In genomic region chr2:44369392-44369791, GRCh38 we compare ENCODE assay signal across 27 cellular contexts.
"Had no signal": no experiment of that assay in that cellular context is flagged by ENCODE, and none has a peak within 500 bp of the region (broad histone marks: within the 10 kb centered on the region; RNA-seq: fewer than 3 reads in every experiment).

No MANE protein-coding gene starts in this region.

- DNase-seq: occipital lobe; ovary; posterior cingulate gyrus; psoas muscle; right cardiac atrium; right lobe of liver; sigmoid colon; small intestine; stimulated activated CD4-positive, alpha-beta T cell treated with anti-CD3 and anti-CD28 coated beads, Interleukin-15, amount 100 ng/mL, for 24 hours; stimulated activated CD4-positive, alpha-beta T cell treated with anti-CD3 and anti-CD28 coated beads, Interleukin-2, amount 100 ng/mL, for 24 hours; stimulated activated CD4-positive, alpha-beta T cell treated with anti-CD3 and anti-CD28 coated beads, Interleukin-2, amount 100 ng/mL, for 48 hours; stimulated activated CD4-positive, alpha-beta T cell treated with anti-CD3 and anti-CD28 coated beads, Interleukin-4, amount 100 ng/mL, for 24 hours; stimulated activated naive B cell treated with anti-CD40 and anti-IgM and Interleukin-4, amounts not matched to agents 10 μg/mL and 1 μg/mL and 100 μg/mL, for 72 hours; stimulated activated naive CD4-positive, alpha-beta T cell treated with Interleukin-2 at 50 U/mL for 16 hours; stomach; thyroid gland; upper lobe of left lung had no signal

- H3K9ac ChIP-seq: neural progenitor cell, parathyroid adenoma had no signal

- H3K4me3 ChIP-seq: neural progenitor cell, ovary, psoas muscle, right lobe of liver, sigmoid colon, stomach, thoracic aorta, thyroid gland, tibial nerve, upper lobe of left lung, vagina had no signal

- H3K4me1 Mint-ChIP-seq: neural progenitor cell had no signal

- H3K36me3 Mint-ChIP-seq: neural progenitor cell had no signal

- H3K27me3 Mint-ChIP-seq: progenitor cell of endocrine pancreas; stimulated activated naive B cell treated with anti-CD40 and anti-IgM and Interleukin-4, amounts not matched to agents 10 μg/mL and 1 μg/mL and 100 μg/mL, for 72 hours; stimulated activated naive CD8-positive, alpha-beta T cell treated with anti-CD3 and anti-CD28 coated beads, Interleukin-15, Interleukin-2, amounts not matched to agents 100 ng/mL and 50 ng/mL, for 24 hours had no signal

- H3K36me3 ChIP-seq: ovary, right lobe of liver, sigmoid colon, thoracic aorta, thyroid gland, upper lobe of left lung, vagina had no signal

- H3K4me2 ChIP-seq: neural progenitor cell had no signal

- ATAC-seq: psoas muscle; right cardiac atrium; right lobe of liver; stimulated activated effector memory CD8-positive, alpha-beta T cell treated with anti-CD3 and anti-CD28 coated beads, Interleukin-12 subunit alpha, Interleukin-12 subunit beta, amount 100 ng/mL, for 72 hours; stimulated activated naive B cell treated with anti-CD40 and anti-IgM and Interleukin-4, amounts not matched to agents 10 μg/mL and 1 μg/mL and 100 μg/mL, for 72 hours had no signal

- H3K9me3 Mint-ChIP-seq: nephron; neural progenitor cell; stimulated activated effector memory CD8-positive, alpha-beta T cell treated with anti-CD3 and anti-CD28 coated beads, Interleukin-12 subunit alpha, Interleukin-12 subunit beta, amount 100 ng/mL, for 72 hours; stimulated activated naive B cell treated with anti-CD40 and anti-IgM and Interleukin-4, amounts not matched to agents 10 μg/mL and 1 μg/mL and 100 μg/mL, for 72 hours; stimulated activated naive CD8-positive, alpha-beta T cell treated with anti-CD3 and anti-CD28 coated beads, Interleukin-15, Interleukin-2, amounts not matched to agents 100 ng/mL and 50 ng/mL, for 24 hours had no signal

- H3K27ac ChIP-seq: neural progenitor cell, ovary, parathyroid adenoma, psoas muscle, right lobe of liver, sigmoid colon, stomach, thoracic aorta, thyroid gland, tibial nerve, upper lobe of left lung, vagina had no signal

- H3K27ac Mint-ChIP-seq: nephron; neural progenitor cell; progenitor cell of endocrine pancreas; stimulated activated effector memory CD8-positive, alpha-beta T cell treated with anti-CD3 and anti-CD28 coated beads, Interleukin-12 subunit alpha, Interleukin-12 subunit beta, amount 100 ng/mL, for 72 hours; stimulated activated naive B cell treated with anti-CD40 and anti-IgM and Interleukin-4, amounts not matched to agents 10 μg/mL and 1 μg/mL and 100 μg/mL, for 72 hours; stimulated activated naive CD8-positive, alpha-beta T cell treated with anti-CD3 and anti-CD28 coated beads, Interleukin-15, Interleukin-2, amounts not matched to agents 100 ng/mL and 50 ng/mL, for 24 hours had no signal

- H2AFZ ChIP-seq: neural progenitor cell, parathyroid adenoma had no signal

- H3K4me1 ChIP-seq: neural progenitor cell, psoas muscle, right lobe of liver, sigmoid colon, stomach, thyroid gland, tibial nerve, upper lobe of left lung, vagina had no signal

- FAIRE-seq: small intestine, urothelium cell line had no signal

- H3K27me3 ChIP-seq: neural progenitor cell, ovary, right lobe of liver, sigmoid colon, stomach, thyroid gland, tibial nerve, upper lobe of left lung, vagina had no signal

- H3K4me3 Mint-ChIP-seq: nephron; neural progenitor cell; stimulated activated effector memory CD8-positive, alpha-beta T cell treated with anti-CD3 and anti-CD28 coated beads, Interleukin-12 subunit alpha, Interleukin-12 subunit beta, amount 100 ng/mL, for 72 hours; stimulated activated naive B cell treated with anti-CD40 and anti-IgM and Interleukin-4, amounts not matched to agents 10 μg/mL and 1 μg/mL and 100 μg/mL, for 72 hours; stimulated activated naive CD8-positive, alpha-beta T cell treated with anti-CD3 and anti-CD28 coated beads, Interleukin-15, Interleukin-2, amounts not matched to agents 100 ng/mL and 50 ng/mL, for 24 hours had no signal

- H3K9me3 ChIP-seq: ovary, psoas muscle, right lobe of liver, stomach, thoracic aorta, thyroid gland, upper lobe of left lung, vagina had no signal
